17 cellular contexts compared by ENCODE assay signal in genomic region chr12:13210543-13211190, GRCh38. TPM values are rescaled to one million over a fixed set of nuclear protein-coding genes. Genes with fewer than 3 reads are reported as not detected.
A peak's percentile ranks its signal among the peaks of the same experiment; 100 is the strongest.
DNase-seq lines count a peak whose midpoint lies in the region; FAIRE-seq and TF ChIP-seq lines count a peak whose summit lies in the region.
"Had no signal": no experiment of that assay in that cellular context is flagged by ENCODE, and none has a peak within 500 bp of the region (broad histone marks: within the 10 kb centered on the region; RNA-seq: fewer than 3 reads in every experiment).

No MANE protein-coding gene starts in this region.

- no peaks in the 10 kb centered on the region for H3K27me3 Mint-ChIP-seq in activated naive CD8-positive, alpha-beta T cell treated with anti-CD3 and anti-CD28 coated beads for 36 hours
- H3K27me3 Mint-ChIP-seq: activated naive CD4-positive, alpha-beta T cell treated with anti-CD3 and anti-CD28 coated beads, Interleukin-2, amount 50 U/mL, for 24 hours had no signal

- H3K9me3 ChIP-seq in mammary epithelial cell (replicated peaks; ENCODE audit: insufficient read depth, low read length): no peaks in the 10 kb centered on the region
- no peaks in the 10 kb centered on the region for H3K9me3 ChIP-seq in breast epithelium
- no peaks in the 10 kb centered on the region for H3K9me3 ChIP-seq in mesodermal cell (ENCODE audit: control insufficient read depth, low read length)
- no peaks in the 10 kb centered on the region for H3K9me3 ChIP-seq in small intestine (ENCODE audit: control insufficient read depth, low read depth)
- H3K9me3 ChIP-seq: esophagus squamous epithelium had no signal

- H3K4me1 Mint-ChIP-seq in activated naive CD8-positive, alpha-beta T cell treated with anti-CD3 and anti-CD28 coated beads for 36 hours: peaks cover 43% of the 10 kb centered on the region

- peak overlapping the region; percentile 92 for H3K27ac ChIP-seq in mammary epithelial cell (ENCODE audit: insufficient read depth, low read depth, low read length)
- peak overlapping the region in 1 of 2 donors; percentile 59 for H3K27ac ChIP-seq in breast epithelium
- peak overlapping the region; percentile 30 for H3K27ac ChIP-seq in mesodermal cell (ENCODE audit: low read depth, low read length, severe bottlenecking)
- H3K27ac ChIP-seq in small intestine (ENCODE audit: low read depth in 1 of 2, low read length in 1 of 2): no peak overlapping the region
- H3K27ac ChIP-seq: brain microvascular endothelial cell had no signal

- in situ Hi-C loops in mammary epithelial cell (cut with MboI; ENCODE audit: low sequenced_read_pairs in 2 of 2): loop anchor here (5.0 to 25.0 kb wide), 3 partner anchors 113 to 398 kb away; partner anchors contain the start of gene DDX47 (in 1 of the 2)

- no peaks in the 10 kb centered on the region for H3K27me3 ChIP-seq in mammary epithelial cell (ENCODE audit: insufficient read depth, low read length)
- H3K27me3 ChIP-seq in breast epithelium: no peaks in the 10 kb centered on the region
- no peaks in the 10 kb centered on the region for H3K27me3 ChIP-seq in small intestine (ENCODE audit: control insufficient read depth in 2 of 2, insufficient read depth in 2 of 2, low read length in 2 of 2)
- H3K27me3 ChIP-seq: brain microvascular endothelial cell, esophagus squamous epithelium had no signal

- peaks cover 64% of the 10 kb centered on the region for H3K4me1 ChIP-seq in mammary epithelial cell (ENCODE audit: insufficient read depth, low read length)
- H3K4me1 ChIP-seq in breast epithelium: peaks cover 3 to 30% of the 10 kb centered on the region in 2 donors
- H3K4me1 ChIP-seq in mesodermal cell (ENCODE audit: control insufficient read depth, insufficient read depth, low read length, poor library complexity, severe bottlenecking): peaks cover 57% of the 10 kb centered on the region
- H3K4me1 ChIP-seq in small intestine (ENCODE audit: control insufficient read depth in 2 of 2, insufficient read depth in 1 of 2, low read depth in 1 of 2, low read length in 1 of 2): peaks cover 8% of the 10 kb centered on the region in 2 donors

- no peak overlapping the region for H2AFZ ChIP-seq in mammary epithelial cell (ENCODE audit: low read depth, low read length)

- no peak for TF ChIP-seq POLR2A in breast epithelium (IDR thresholded peaks at IDR 0.05)

- dilution Hi-C loops in mammary epithelial cell (cut with HindIII; ENCODE audit: low sequenced_read_pairs): loop anchor here (5.0 to 25.0 kb wide), 2 partner anchors 68 to 198 kb away; partner anchors contain the start of gene HEBP1

- H3K79me2 ChIP-seq in mammary epithelial cell (ENCODE audit: insufficient read depth, low read length): peaks cover 88% of the 10 kb centered on the region

- no TSS peak for BruUV-seq in mammary epithelial cell (replicated peaks; lab: Mats Ljungman, UMichigan)

- intact Hi-C loops in mammary epithelial cell (cut with micrococcal nuclease) (no loop called here), breast epithelium (cut with DNase I; ENCODE audit: low total_unique reads) (no loop called here)

- H3K27ac Mint-ChIP-seq in activated naive CD8-positive, alpha-beta T cell treated with anti-CD3 and anti-CD28 coated beads for 36 hours: peak overlapping the region; percentile 10
- H3K27ac Mint-ChIP-seq: activated naive CD4-positive, alpha-beta T cell treated with anti-CD3 and anti-CD28 coated beads, Interleukin-2, amount 50 U/mL, for 24 hours; IgD-negative memory B cell had no signal

- WGBS in mammary epithelial cell (ENCODE audit: low coverage, missing lambda C conversion rate): 97% methylated on average over 3 of the region's 3 CpGs
- WGBS in mesodermal cell (ENCODE audit: insufficient coverage in 2 of 2), 2 experiments: no CpG with 5 or more reads among the region's 3 CpGs
- 75 to 93% (median 78%) methylated on average over 3 of the region's 3 CpGs for WGBS in small intestine, 3 donors

- CTCF ChIA-PET in mammary epithelial cell (lab: Charles Lee; ENCODE audit: low non-redundant PET): interaction anchor here (0.6 to 1.6 kb wide), 3 partner anchors 111 to 466 kb away, joined by 3 to 22 read pairs (median 4); no protein-coding TSS in a partner anchor

- no peak overlapping the region for H3K4me3 Mint-ChIP-seq in activated naive CD8-positive, alpha-beta T cell treated with anti-CD3 and anti-CD28 coated beads for 36 hours
- H3K4me3 Mint-ChIP-seq: activated naive CD4-positive, alpha-beta T cell treated with anti-CD3 and anti-CD28 coated beads, Interleukin-2, amount 50 U/mL, for 24 hours; CD8-positive, alpha-beta memory T cell had no signal

- TF ChIP-seq CTCF in mammary epithelial cell (conservative IDR thresholded peaks at IDR 0.05 in 1 of 2, IDR thresholded peaks at IDR 0.05 in 1 of 2; ENCODE audit: extremely low read depth in 1 of 2, insufficient read depth in 1 of 2, low read depth in 1 of 2, low read length in 2 of 2) (no peak), breast epithelium (IDR thresholded peaks at IDR 0.05) (no peak)

- no peak for FAIRE-seq in small intestine (lab: Jason Lieb, UNC)

- H3K9ac ChIP-seq in mammary epithelial cell (ENCODE audit: insufficient read depth, low read length): peak overlapping the region; percentile 25

- DNase-seq in mammary epithelial cell (no peak), breast epithelium (ENCODE audit: low spot score in 2 of 2) (no peak), small intestine (no peak), hippocampal formation (lab: John Stamatoyannopoulos, UW) (no peak), NCI-H748 (lab: John Stamatoyannopoulos, UW; ENCODE audit: unreplicated experiment) (no peak)
- DNase-seq in activated naive CD8-positive, alpha-beta T cell treated with anti-CD3 and anti-CD28 coated beads for 36 hours: peak; percentile 25
- DNase-seq in activated naive CD4-positive, alpha-beta T cell treated with anti-CD3 and anti-CD28 coated beads, Interleukin-2, amount 50 U/mL, for 16 hours: no peak
- DNase-seq: activated CD8-positive, alpha-beta memory T cell treated with anti-CD3 and anti-CD28 coated beads, Interleukin-2, amount 50 U/mL, for 4 hours; brain microvascular endothelial cell; CD8-positive, alpha-beta memory T cell; esophagus squamous epithelium; NCI-H1930; SIG-M5; stimulated activated naive CD4-positive, alpha-beta T cell had no signal

- H3K9me3 Mint-ChIP-seq in activated naive CD8-positive, alpha-beta T cell treated with anti-CD3 and anti-CD28 coated beads for 36 hours: no peaks in the 10 kb centered on the region
- H3K9me3 Mint-ChIP-seq: activated naive CD4-positive, alpha-beta T cell treated with anti-CD3 and anti-CD28 coated beads, Interleukin-2, amount 50 U/mL, for 24 hours; CD8-positive, alpha-beta memory T cell; IgD-negative memory B cell had no signal

- no peaks in the 10 kb centered on the region for H3K36me3 Mint-ChIP-seq in activated naive CD8-positive, alpha-beta T cell treated with anti-CD3 and anti-CD28 coated beads for 36 hours
- H3K36me3 Mint-ChIP-seq: activated naive CD4-positive, alpha-beta T cell treated with anti-CD3 and anti-CD28 coated beads, Interleukin-2, amount 50 U/mL, for 24 hours; CD8-positive, alpha-beta memory T cell; IgD-negative memory B cell had no signal

- H3K4me3 ChIP-seq in mammary epithelial cell (replicated peaks in 1 of 3; ENCODE audit: insufficient read depth in 1 of 3, low read depth in 2 of 3, low read length in 3 of 3): no peak overlapping the region
- H3K4me3 ChIP-seq in breast epithelium: no peak overlapping the region
- no peak overlapping the region for H3K4me3 ChIP-seq in mesodermal cell (ENCODE audit: extremely low read depth, insufficient read depth, low read length, poor library complexity, severe bottlenecking)
- no peak overlapping the region for H3K4me3 ChIP-seq in small intestine (ENCODE audit: low read depth in 1 of 2, low read length in 2 of 2)
- H3K4me3 ChIP-seq: esophagus squamous epithelium had no signal

- H3K4me2 ChIP-seq in mammary epithelial cell (ENCODE audit: insufficient read depth, low read depth, low read length): peak overlapping the region; percentile 24

- H4K20me1 ChIP-seq in mammary epithelial cell (ENCODE audit: insufficient read depth, low read length): no peaks in the 10 kb centered on the region

- H3K36me3 ChIP-seq in mammary epithelial cell (ENCODE audit: insufficient read depth, low read length) (peaks cover 36% of the 10 kb centered on the region), breast epithelium (no peaks in the 10 kb centered on the region), mesodermal cell (ENCODE audit: control insufficient read depth, insufficient read depth, low read length) (peaks cover 79% of the 10 kb centered on the region), small intestine (ENCODE audit: control insufficient read depth in 2 of 2, insufficient read depth in 2 of 2, low read length in 2 of 2) (peaks cover 5 to 8% of the 10 kb centered on the region in 2 donors)

RNA-seq across cellular contexts. Expression of gene EMP1, which starts 14.1 kb away (rescaled TPM):
- total RNA-seq in mammary epithelial cell (100 to 1,000 TPM in 1 of 2 donors, 10 to 100 TPM in 1; 33.7 to 204 TPM), breast epithelium (100 to 1,000 TPM; 207 to 759 (median 444) TPM)
- polyA plus RNA-seq in mammary epithelial cell (309 TPM), small intestine (10 to 100 TPM; 11.6 to 65.9 (median 18.1) TPM)
- 450 TPM for polyA minus RNA-seq in mammary epithelial cell
- total RNA-seq in activated naive CD8-positive, alpha-beta T cell treated with anti-CD3 and anti-CD28 coated beads for 36 hours: 1 to 10 TPM; 3.2 to 4.4 TPM
- 257 TPM for polyA plus RNA-seq in mesodermal cell (2013, experiment 1 of 2)
- 183 TPM for polyA plus RNA-seq in mesodermal cell (2013, experiment 2 of 2)
- polyA plus RNA-seq: IgD-negative memory B cell had no signal

Comparison
In these comparisons a context has a peak if more than half of its experiments do, and no peak if none do; other contexts are left out.
1. H3K27ac ChIP-seq: peak in mammary epithelial cell (single experiment) and mesodermal cell (single experiment); none in small intestine (0 of 2).
2. RNA of gene EMP1, which starts 14.1 kb away (total RNA-seq): 207 to 759 TPM in breast epithelium and 33.7 to 204 TPM in mammary epithelial cell; 3.2 to 4.4 TPM in activated naive CD8-positive, alpha-beta T cell treated with anti-CD3 and anti-CD28 coated beads for 36 hours; every median in the first group is over 4 times any median in the second.